1 cellular context compared by ENCODE assay signal in the genomic region with DNA sequence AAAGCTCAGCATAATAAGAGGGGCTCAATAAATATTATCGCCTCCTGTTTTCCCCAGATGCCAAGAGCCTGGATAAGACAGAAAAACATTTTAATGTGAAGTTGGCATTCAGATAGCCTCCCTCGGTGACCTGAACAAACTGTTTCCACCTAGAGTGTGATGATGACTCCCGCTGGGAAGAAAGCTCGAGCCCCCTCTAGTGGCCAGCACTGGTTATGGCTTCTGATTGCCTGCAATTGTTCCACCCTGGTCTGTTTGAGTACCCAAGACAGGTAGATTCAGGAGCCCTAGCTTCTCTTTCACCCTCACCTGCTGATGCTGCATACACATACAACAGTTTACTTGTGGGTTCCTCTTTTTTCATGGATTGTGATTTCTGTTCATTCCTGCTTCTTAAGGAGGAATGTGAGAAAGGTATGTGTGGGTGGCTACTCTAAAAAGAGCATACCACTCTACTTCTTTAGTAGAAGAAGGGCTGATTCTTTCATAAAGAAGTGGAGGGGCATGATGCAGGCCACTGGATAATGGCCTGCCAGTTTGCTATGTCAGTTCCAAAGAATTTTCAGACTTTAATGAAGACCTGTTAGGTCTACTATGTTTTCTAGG.
TF ChIP-seq lines count a peak whose summit lies in the region.

No MANE protein-coding gene starts in this region.

TF ChIP-seq in A549, 52 proteins besides CTCF, POLR2A, EP300 and RAD21:
- TF ChIP-seq, protein P1, sequence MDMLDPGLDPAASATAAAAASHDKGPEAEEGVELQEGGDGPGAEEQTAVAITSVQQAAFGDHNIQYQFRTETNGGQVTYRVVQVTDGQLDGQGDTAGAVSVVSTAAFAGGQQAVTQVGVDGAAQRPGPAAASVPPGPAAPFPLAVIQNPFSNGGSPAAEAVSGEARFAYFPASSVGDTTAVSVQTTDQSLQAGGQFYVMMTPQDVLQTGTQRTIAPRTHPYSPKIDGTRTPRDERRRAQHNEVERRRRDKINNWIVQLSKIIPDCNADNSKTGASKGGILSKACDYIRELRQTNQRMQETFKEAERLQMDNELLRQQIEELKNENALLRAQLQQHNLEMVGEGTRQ (IDR thresholded peaks at IDR 0.05): no peak
- no peak for TF ChIP-seq NR3C1 (IDR thresholded peaks at IDR 0.05)
- peak; percentile 95 for TF ChIP-seq SMC3 (IDR thresholded peaks at IDR 0.05)
- TF ChIP-seq EHF (CRISPR knock-in tag; IDR thresholded peaks at IDR 0.05): no peak
